In the genomic region with DNA sequence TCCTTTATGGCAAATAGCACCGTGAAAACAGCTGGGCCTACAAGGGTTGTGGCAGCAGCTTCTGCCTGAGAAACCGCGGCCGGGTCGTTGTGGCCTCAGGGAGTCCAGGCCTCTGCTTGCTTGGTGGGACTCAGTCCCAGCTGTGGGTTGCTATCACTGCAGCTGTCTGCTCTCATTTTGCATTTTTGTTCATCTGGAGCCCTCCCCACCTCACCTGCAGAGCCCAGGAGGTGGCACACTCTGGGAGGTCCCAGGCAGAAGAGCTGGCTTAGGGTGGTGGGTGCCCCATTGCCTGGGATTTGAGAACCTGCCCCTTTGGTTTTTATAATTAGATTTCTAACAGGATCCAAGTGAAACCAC, we compare ENCODE assay signal across 10 cellular contexts.
A peak's percentile ranks its signal among the peaks of the same experiment; 100 is the strongest.
DNase-seq lines count a peak whose midpoint lies in the region; ATAC-seq and TF ChIP-seq lines count a peak whose summit lies in the region.
"Had no signal": no experiment of that assay in that cellular context is flagged by ENCODE, and none has a peak within 500 bp of the region (broad histone marks: within the 10 kb centered on the region; RNA-seq: fewer than 3 reads in every experiment).

No MANE protein-coding gene starts in this region.

- H3K4me3 Mint-ChIP-seq in effector memory CD8-positive, alpha-beta T cell: peak overlapping the region; percentile 27 to 71

- in situ Hi-C loops in GM13977 (cut with MboI; ENCODE audit: low pct_unique_long_range_greater_than_20kb, low sequenced_read_pairs, unreplicated experiment): no loop called here

- H3K27me3 Mint-ChIP-seq in effector memory CD8-positive, alpha-beta T cell: peaks cover 7 to 8% of the 10 kb centered on the region in 2 donors

- intact Hi-C loops in posterior vena cava (cut with DNase I): no loop called here

- no peak for TF ChIP-seq CTCF in GM13977 (IDR thresholded peaks at IDR 0.05; ENCODE audit: extremely low read depth, insufficient read depth, missing control alignments)

- no peaks in the 10 kb centered on the region for H3K9me3 Mint-ChIP-seq in effector memory CD8-positive, alpha-beta T cell

- H3K36me3 Mint-ChIP-seq in effector memory CD8-positive, alpha-beta T cell (ENCODE audit: insufficient read depth): peaks cover 3% of the 10 kb centered on the region

- H3K4me1 Mint-ChIP-seq in effector memory CD8-positive, alpha-beta T cell (ENCODE audit: low read depth in 2 of 2): peaks cover 8 to 43% of the 10 kb centered on the region in 2 donors

- DNase-seq in GM13977 (ENCODE audit: low spot score) (peak; percentile 53), NAMALWA (ENCODE audit: low spot score) (peak; percentile 39), posterior vena cava (ENCODE audit: low spot score) (no peak), occipital lobe (lab: John Stamatoyannopoulos, UW) (no peak), inferior parietal cortex (ENCODE audit: extremely low spot score) (no peak)
- DNase-seq in effector memory CD8-positive, alpha-beta T cell: peak in 2 of 3 experiments; percentile 3 to 10
- DNase-seq: esophagus squamous epithelium had no signal

- ATAC-seq in GM21576 (IDR thresholded peaks at IDR 0.05; ENCODE audit: unreplicated experiment) (peak; percentile 45), GM18873 (IDR thresholded peaks at IDR 0.05; ENCODE audit: low FRiP score, unreplicated experiment) (no peak)
- ATAC-seq in effector memory CD8-positive, alpha-beta T cell (replicated peaks): peak; percentile 46
- ATAC-seq: K562 had no signal

- H3K27ac Mint-ChIP-seq in effector memory CD8-positive, alpha-beta T cell: peak overlapping the region; percentile 80 to 92

Comparison
In these comparisons a context has a peak if more than half of its experiments do, and no peak if none do; other contexts are left out.
1. DNase-seq: peak in GM13977 (single experiment), NAMALWA (single experiment) and effector memory CD8-positive, alpha-beta T cell (2 of 3); none in posterior vena cava (single experiment), occipital lobe (single experiment) and inferior parietal cortex (single experiment).